Comparison of ENCODE assay signal across 22 cellular contexts in the genomic region with DNA sequence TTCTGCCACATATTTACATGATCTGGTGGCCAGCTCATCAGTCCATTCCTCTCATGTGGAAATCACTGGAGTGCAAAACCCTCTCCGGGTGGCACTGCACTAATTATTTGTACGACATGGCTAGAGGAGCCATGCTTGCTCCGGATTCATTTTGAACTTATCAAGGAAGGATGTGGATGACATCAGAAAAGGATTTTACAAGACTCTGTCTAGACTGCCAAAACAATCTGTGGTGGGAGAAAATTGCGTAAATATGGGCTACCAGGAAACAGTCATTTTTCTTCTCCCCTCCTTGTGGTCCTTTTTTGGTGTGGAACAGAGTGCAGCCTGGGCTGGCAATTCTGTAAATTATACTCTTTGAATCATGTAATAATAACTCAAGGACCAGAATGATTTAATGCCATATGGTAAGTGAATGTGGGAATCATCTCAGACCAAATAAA.
A peak's percentile ranks its signal among the peaks of the same experiment; 100 is the strongest.
DNase-seq lines count a peak whose midpoint lies in the region; ATAC-seq, FAIRE-seq and TF ChIP-seq lines count a peak whose summit lies in the region.
"Had no signal": no experiment of that assay in that cellular context is flagged by ENCODE, and none has a peak within 500 bp of the region (broad histone marks: within the 10 kb centered on the region; RNA-seq: fewer than 3 reads in every experiment).

No MANE protein-coding gene starts in this region.

- no peak overlapping the region for H3K4me3 Mint-ChIP-seq in CD4-positive, alpha-beta T cell
- H3K4me3 Mint-ChIP-seq: activated T-cell treated with anti-CD3 and anti-CD28 coated beads, Interleukin-2, amount 50 U/mL, for 4 hours; stimulated activated memory B cell treated with anti-CD40 and anti-IgM and Interleukin-4, amounts not matched to agents 10 μg/mL and 1 μg/mL and 100 μg/mL, for 72 hours; T-helper 2 cell treated with Interferon-gamma antibody and Interleukin-4, amounts not matched to agents 5 μg/mL and 100 μg/mL, for 36 hours had no signal

- H3K27me3 ChIP-seq in HCT116 (ENCODE audit: insufficient read depth, low read length) = no peaks in the 10 kb centered on the region
- H3K27me3 ChIP-seq in adipocyte (replicated peaks; ENCODE audit: control insufficient read depth, insufficient read depth, low read length) = no peaks in the 10 kb centered on the region
- H3K27me3 ChIP-seq in hepatocyte = no peaks in the 10 kb centered on the region
- H3K27me3 ChIP-seq in CD4-positive, alpha-beta T cell (ENCODE audit: control insufficient read depth, insufficient read depth, low read length) = no peaks in the 10 kb centered on the region
- H3K27me3 ChIP-seq: colonic mucosa, sigmoid colon, upper lobe of right lung had no signal

- CTCF ChIA-PET in A549 (lab: Yijun Ruan, JAX) (interaction anchor here (1.6 to 2.0 kb wide), 2 partner anchors 12 to 183 kb away, joined by 3 to 7 read pairs; no protein-coding TSS in a partner anchor), HCT116 (lab: Charles Lee) (no interaction called here)
- CTCF ChIA-PET in CD4-positive, alpha-beta T cell (lab: Charles Lee) = no interaction called here

- FAIRE-seq in A549 (lab: Jason Lieb, UNC) = peak; percentile 85

- RAD21 ChIA-PET in HCT116 (lab: Charles Lee; ENCODE audit: low non-redundant PET in 1 of 2, low total read pairs in 2 of 2, uncharacterized antibody in 2 of 2, unreplicated experiment in 2 of 2) = no interaction called here

- H3K36me3 ChIP-seq in HCT116 (ENCODE audit: control insufficient read depth in 1 of 2, insufficient read depth in 2 of 2, low read length in 2 of 2) (no peaks in the 10 kb centered on the region), adipocyte (ENCODE audit: control insufficient read depth, insufficient read depth, low read length, severe bottlenecking) (no peaks in the 10 kb centered on the region), hepatocyte (replicated peaks; ENCODE audit: insufficient read depth, low read depth) (no peaks in the 10 kb centered on the region)
- H3K36me3 ChIP-seq: colonic mucosa, lower lobe of right lung, sigmoid colon, upper lobe of right lung had no signal

- 5% methylated on average over 4 of the region's 4 CpGs for WGBS in A549 (ENCODE audit: missing lambda C conversion rate)
- 61% methylated on average over 4 of the region's 4 CpGs for WGBS in hepatocyte (ENCODE audit: low lambda C conversion rate, missing lambda C conversion rate)

- H3K27ac ChIP-seq in A549 (peak overlapping the region; percentile 90 to 93), HCT116 (ENCODE audit: low read depth, low read length) (0 out of 2 replicates have a peak overlapping the region, but pooled peaks have one; percentile 14), hepatocyte (no peak overlapping the region)
- no peak overlapping the region for H3K27ac ChIP-seq in CD4-positive, alpha-beta T cell (ENCODE audit: low read depth, low read length)
- H3K27ac ChIP-seq: colonic mucosa, lower lobe of right lung, sigmoid colon, upper lobe of right lung had no signal

- H3K9ac ChIP-seq in HCT116 (ENCODE audit: low read length) (no peak overlapping the region), adipocyte (ENCODE audit: low read length) (peak overlapping the region; percentile 22)

- H3K9me3 ChIP-seq in A549 = no peaks in the 10 kb centered on the region
- H3K9me3 ChIP-seq in HCT116 (ENCODE audit: control insufficient read depth in 1 of 2, insufficient read depth in 1 of 2, low read depth in 1 of 2, low read length in 2 of 2) = no peaks in the 10 kb centered on the region
- H3K9me3 ChIP-seq in adipocyte (ENCODE audit: control insufficient read depth, low read length) = no peaks in the 10 kb centered on the region
- H3K9me3 ChIP-seq in hepatocyte (ENCODE audit: low read depth) = no peaks in the 10 kb centered on the region
- no peaks in the 10 kb centered on the region for H3K9me3 ChIP-seq in CD4-positive, alpha-beta T cell (ENCODE audit: control insufficient read depth, low read length)
- H3K9me3 ChIP-seq: colonic mucosa, lower lobe of right lung, sigmoid colon, upper lobe of right lung had no signal

- H3K4me1 Mint-ChIP-seq in CD4-positive, alpha-beta T cell (ENCODE audit: low read depth) = peaks cover 32% of the 10 kb centered on the region
- H3K4me1 Mint-ChIP-seq: stimulated activated memory B cell treated with anti-CD40 and anti-IgM and Interleukin-4, amounts not matched to agents 10 μg/mL and 1 μg/mL and 100 μg/mL, for 72 hours had no signal

- H3K4me1 ChIP-seq in A549 (peaks cover 74% of the 10 kb centered on the region), HCT116 (ENCODE audit: control insufficient read depth in 1 of 2, insufficient read depth in 2 of 2, low read length in 2 of 2) (peaks cover 34 to 71% of the 10 kb centered on the region in 2 experiments), adipocyte (ENCODE audit: control insufficient read depth, insufficient read depth, low read length) (peaks cover 17% of the 10 kb centered on the region), hepatocyte (ENCODE audit: insufficient read depth) (no peaks in the 10 kb centered on the region)
- H3K4me1 ChIP-seq: colonic mucosa, lower lobe of right lung, sigmoid colon, upper lobe of right lung had no signal

- TF ChIP-seq EP300 in A549 (IDR thresholded peaks at IDR 0.05) = peak; percentile 76 to 94; a peak in 4 of 5 replicates

- TF ChIP-seq RAD21 in A549 (conservative IDR thresholded peaks at IDR 0.05 in 1 of 2, IDR thresholded peaks at IDR 0.05 in 1 of 2) (peak; percentile 17 to 37; a peak in 4 of 5 replicates), HCT116 (IDR thresholded peaks at IDR 0.05; ENCODE audit: low read depth) (no peak)

- BruUV-seq in HCT116 (replicated peaks; lab: Mats Ljungman, UMichigan) = no TSS peak

- POLR2A ChIA-PET in A549 (lab: Yijun Ruan, JAX) = interaction anchor here (1.0 to 2.0 kb wide), 4 partner anchors 14 to 79 kb away, joined by 3 to 18 read pairs (median 6); no protein-coding TSS in a partner anchor
- POLR2A ChIA-PET in HCT116 (lab: Charles Lee) = interaction anchor here (0.8 to 1.8 kb wide), 3 partner anchors 10 to 72 kb away, joined by 3 to 5 read pairs (median 3); no protein-coding TSS in a partner anchor
- POLR2A ChIA-PET in CD4-positive, alpha-beta T cell (lab: Charles Lee) = no interaction called here

- H4K20me1 ChIP-seq in HCT116 (ENCODE audit: insufficient read depth) (no peaks in the 10 kb centered on the region), hepatocyte (ENCODE audit: insufficient read depth, poor library complexity, severe bottlenecking) (no peaks in the 10 kb centered on the region)

- ATAC-seq in A549 = peak; percentile 72 to 86
- ATAC-seq in HCT116 = no peak
- ATAC-seq in CD4-positive, alpha-beta T cell (ENCODE audit: poor library complexity) = no peak
- ATAC-seq in left lobe of liver = no peak
- ATAC-seq: activated T-cell treated with anti-CD3 and anti-CD28 coated beads, Interleukin-2, amount 50 U/mL, for 4 hours; lower lobe of right lung; Right ventricle myocardium inferior; stimulated activated memory B cell treated with anti-CD40 and anti-IgM and Interleukin-4, amounts not matched to agents 10 μg/mL and 1 μg/mL and 100 μg/mL, for 72 hours; upper lobe of right lung had no signal

- H3K27ac Mint-ChIP-seq in CD4-positive, alpha-beta T cell = no peak overlapping the region
- H3K27ac Mint-ChIP-seq: stimulated activated memory B cell treated with anti-CD40 and anti-IgM and Interleukin-4, amounts not matched to agents 10 μg/mL and 1 μg/mL and 100 μg/mL, for 72 hours; T-helper 2 cell treated with Interferon-gamma antibody and Interleukin-4, amounts not matched to agents 5 μg/mL and 100 μg/mL, for 36 hours had no signal

- H3K9me2 ChIP-seq in HCT116 (ENCODE audit: insufficient read depth) = no peaks in the 10 kb centered on the region
- H3K9me2 ChIP-seq in hepatocyte (replicated peaks; ENCODE audit: insufficient read depth) = no peaks in the 10 kb centered on the region

- H3K4me2 ChIP-seq in A549 = peak overlapping the region; percentile 94
- H3K4me2 ChIP-seq in HCT116 (ENCODE audit: low read length) = no peak overlapping the region
- no peak overlapping the region for H3K4me2 ChIP-seq in hepatocyte

- no peaks in the 10 kb centered on the region for H3K9me3 Mint-ChIP-seq in CD4-positive, alpha-beta T cell
- H3K9me3 Mint-ChIP-seq: activated T-cell treated with anti-CD3 and anti-CD28 coated beads, Interleukin-2, amount 50 U/mL, for 4 hours; stimulated activated memory B cell treated with anti-CD40 and anti-IgM and Interleukin-4, amounts not matched to agents 10 μg/mL and 1 μg/mL and 100 μg/mL, for 72 hours; T-helper 2 cell treated with Interferon-gamma antibody and Interleukin-4, amounts not matched to agents 5 μg/mL and 100 μg/mL, for 36 hours had no signal

- TF ChIP-seq POLR2A in A549 (IDR thresholded peaks at IDR 0.05; ENCODE audit: low read length) (no peak), HCT116 (IDR thresholded peaks at IDR 0.05; ENCODE audit: borderline replicate concordance, extremely low read depth, insufficient read depth, insufficient read length) (no peak)

- H3K36me3 Mint-ChIP-seq in CD4-positive, alpha-beta T cell (ENCODE audit: low read depth) = no peaks in the 10 kb centered on the region
- H3K36me3 Mint-ChIP-seq: stimulated activated memory B cell treated with anti-CD40 and anti-IgM and Interleukin-4, amounts not matched to agents 10 μg/mL and 1 μg/mL and 100 μg/mL, for 72 hours had no signal

- no peak overlapping the region for H2AFZ ChIP-seq in HCT116 (ENCODE audit: low read depth, low read length, poor library complexity, severe bottlenecking)
- peak overlapping the region; percentile 22 for H2AFZ ChIP-seq in hepatocyte

- TF ChIP-seq CTCF in A549 (IDR thresholded peaks at IDR 0.05) (no peak), HCT116 (IDR thresholded peaks at IDR 0.05 in 2 of 3, conservative IDR thresholded peaks at IDR 0.05 in 1 of 3; ENCODE audit: borderline replicate concordance in 1 of 3, insufficient read depth in 1 of 3, low read depth in 2 of 3, low read length in 2 of 3) (no peak), hepatocyte (IDR thresholded peaks at IDR 0.05; ENCODE audit: poor library complexity) (no peak)
- TF ChIP-seq CTCF in CD4-positive, alpha-beta T cell (IDR thresholded peaks at IDR 0.05) = no peak

- intact Hi-C loops in HCT116 (cut with micrococcal nuclease) = no loop called here
- intact Hi-C loops in CD4-positive, alpha-beta T cell (cut with DNase I, micrococcal nuclease) = no loop called here

- H3K79me2 ChIP-seq in HCT116 (ENCODE audit: insufficient read depth, low read length) (no peaks in the 10 kb centered on the region; the same call in 1 of the 2 replicates), hepatocyte (no peaks in the 10 kb centered on the region)

- peak overlapping the region; percentile 27; the same call in 1 of the 3 replicates for H3K4me3 ChIP-seq in A549
- H3K4me3 ChIP-seq in HCT116 (replicated peaks in 1 of 2; ENCODE audit: low read depth in 1 of 2, low read length in 2 of 2) = no peak overlapping the region
- peak overlapping the region; percentile 57 for H3K4me3 ChIP-seq in adipocyte (ENCODE audit: low read length)
- no peak overlapping the region for H3K4me3 ChIP-seq in hepatocyte
- H3K4me3 ChIP-seq: colonic mucosa, lower lobe of right lung, sigmoid colon, upper lobe of right lung had no signal

- no peaks in the 10 kb centered on the region for H3K27me3 Mint-ChIP-seq in CD4-positive, alpha-beta T cell

- peak; percentile 38 to 89 for DNase-seq in A549 (ENCODE audit: low read depth in 1 of 2, low spot score in 1 of 2)
- DNase-seq in HCT116 (ENCODE audit: low read depth, low spot score) = no peak
- DNase-seq in adipocyte (ENCODE audit: low read depth) = peak; percentile 57
- DNase-seq in hepatocyte (ENCODE audit: low spot score) = no peak
- DNase-seq in HUDEP-2 (lab: John Stamatoyannopoulos, UW; ENCODE audit: unreplicated experiment in 76 of 76) = no peak
- no peak for DNase-seq in CD4-positive, alpha-beta T cell
- DNase-seq in left lobe of liver (ENCODE audit: low spot score) = no peak
- no peak for DNase-seq in HT-29 (ENCODE audit: low spot score)
- DNase-seq: activated CD4-positive, alpha-beta T cell treated with anti-CD3 and anti-CD28 coated beads for 48 hours; activated T-cell treated with anti-CD3 and anti-CD28 coated beads, Interleukin-2, amount 50 U/mL, for 4 hours; amniotic stem cell; colonic mucosa; H7; KG1; lower lobe of right lung; NCI-H1694 treated with DMSO at 0.1 percent for 48 hours; NCI-H524 treated with DMSO at 0.1 percent for 48 hours; sigmoid colon; upper lobe of right lung had no signal

Comparison
In these comparisons a context has a peak if more than half of its experiments do, and no peak if none do; other contexts are left out.
1. ATAC-seq: peak in A549 (2 of 2); none in HCT116 (single experiment), CD4-positive, alpha-beta T cell (single experiment) and left lobe of liver (single experiment).
2. DNase-seq: peak in A549 (2 of 2) and adipocyte (single experiment); none in HCT116 (single experiment), hepatocyte (single experiment), HUDEP-2 (0 of 76), CD4-positive, alpha-beta T cell (0 of 10), left lobe of liver (single experiment) and HT-29 (single experiment).
3. H3K27ac ChIP-seq: peak in A549 (2 of 2) and HCT116 (single experiment); none in hepatocyte (single experiment) and CD4-positive, alpha-beta T cell (single experiment).
4. H3K4me3 ChIP-seq: peak in A549 (single experiment) and adipocyte (single experiment); none in HCT116 (0 of 2) and hepatocyte (single experiment).
5. Of the 6 proteins assayed by ChIP-seq in both A549 and HCT116: peak only in A549: CEBPB, MAX and RAD21; only in HCT116: none; in both: none; in neither: 3.